In genomic region chr1:235586992-235587391, GRCh38 we compare ENCODE assay signal across 1 cellular context.
TF ChIP-seq lines count a peak whose summit lies in the region.

No MANE protein-coding gene starts in this region.

TF ChIP-seq in IMR-90, 13 proteins besides CTCF, POLR2A, EP300 and RAD21:
- TF ChIP-seq SMC3 (IDR thresholded peaks at IDR 0.05; ENCODE audit: low read depth, low read length) (no peak), CEBPB (IDR thresholded peaks at IDR 0.05; ENCODE audit: low read depth, low read length) (no peak), BHLHE40 (IDR thresholded peaks at IDR 0.05; ENCODE audit: low read depth, low read length) (no peak), ELK1 (IDR thresholded peaks at IDR 0.05; ENCODE audit: borderline replicate concordance, low read depth, low read length) (no peak), NFE2L2 (IDR thresholded peaks at IDR 0.05; ENCODE audit: low read depth, low read length) (no peak)
